In the genomic region with DNA sequence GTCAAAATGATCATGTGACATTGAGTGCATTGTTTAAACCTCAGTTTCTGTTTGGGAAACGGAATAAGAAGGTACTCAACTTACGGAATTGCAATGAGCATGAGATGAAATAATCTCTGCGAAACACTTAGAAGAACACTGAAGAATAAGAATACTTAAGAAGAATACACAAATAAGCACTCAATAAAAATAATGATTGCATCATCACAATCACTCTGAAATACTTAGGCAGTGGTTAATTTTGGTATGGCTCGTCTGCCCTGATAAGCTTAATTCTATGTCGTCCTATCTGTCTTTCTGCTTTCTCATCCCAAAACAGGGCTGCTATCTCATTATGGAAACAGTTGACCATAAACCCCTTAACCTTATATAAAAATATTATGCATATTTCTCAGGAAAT, we compare ENCODE assay signal across 3 cellular contexts.
TF ChIP-seq lines count a peak whose summit lies in the region.

No MANE protein-coding gene starts in this region.

TF ChIP-seq in IMR-90, 13 proteins besides CTCF, POLR2A, EP300 and RAD21:
- peak; percentile 61 for TF ChIP-seq CEBPB (IDR thresholded peaks at IDR 0.05; ENCODE audit: low read depth, low read length)
- no peak for TF ChIP-seq USF2 (IDR thresholded peaks at IDR 0.05; ENCODE audit: low read depth, low read length)
- no peak for TF ChIP-seq NFE2L2 (IDR thresholded peaks at IDR 0.05; ENCODE audit: low read depth, low read length)
- TF ChIP-seq RCOR1 (IDR thresholded peaks at IDR 0.05; ENCODE audit: insufficient replicate concordance, low read length): no peak
- no peak for TF ChIP-seq BHLHE40 (IDR thresholded peaks at IDR 0.05; ENCODE audit: low read depth, low read length)
- no peak for TF ChIP-seq MAFK (IDR thresholded peaks at IDR 0.05; ENCODE audit: low read depth, low read length)
- TF ChIP-seq SMC3 (IDR thresholded peaks at IDR 0.05; ENCODE audit: low read depth, low read length): no peak

TF ChIP-seq in K562, 482 proteins besides CTCF, POLR2A, EP300 and RAD21 (continued from another document):
- TF ChIP-seq TFE3 (CRISPR knock-in tag; IDR thresholded peaks at IDR 0.05): 0 out of 2 replicates have a peak, but pooled peaks have one; percentile 16
- no peak for TF ChIP-seq NRF1 (conservative IDR thresholded peaks at IDR 0.05 in 1 of 2, IDR thresholded peaks at IDR 0.05 in 1 of 2)
- no peak for TF ChIP-seq CEBPG (CRISPR knock-in tag; IDR thresholded peaks at IDR 0.05)
- peak; percentile 12 to 71; a peak in 1 of 4 replicates for TF ChIP-seq CEBPG (tag; conservative IDR thresholded peaks at IDR 0.05 in 1 of 2, IDR thresholded peaks at IDR 0.05 in 1 of 2)
- TF ChIP-seq, protein P1, sequence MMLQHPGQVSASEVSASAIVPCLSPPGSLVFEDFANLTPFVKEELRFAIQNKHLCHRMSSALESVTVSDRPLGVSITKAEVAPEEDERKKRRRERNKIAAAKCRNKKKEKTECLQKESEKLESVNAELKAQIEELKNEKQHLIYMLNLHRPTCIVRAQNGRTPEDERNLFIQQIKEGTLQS (IDR thresholded peaks at IDR 0.05): peak; percentile 40; the same call in 1 of the 2 replicates
- TF ChIP-seq, protein P1 (CRISPR knock-in tag; conservative IDR thresholded peaks at IDR 0.05): no peak
TF ChIP-seq in K562: peak in this region for 3.

TF ChIP-seq in neural cell, 6 proteins besides CTCF, POLR2A, EP300 and RAD21:
- TF ChIP-seq REST (IDR thresholded peaks at IDR 0.05; ENCODE audit: borderline replicate concordance) (no peak), POLR2AphosphoS5 (IDR thresholded peaks at IDR 0.05) (no peak), EZH2 (IDR thresholded peaks at IDR 0.05; ENCODE audit: borderline replicate concordance, insufficient read depth, low read length, poor library complexity, severe bottlenecking) (no peak), TAF1 (IDR thresholded peaks at IDR 0.05; ENCODE audit: low read depth) (no peak), SMC3 (conservative IDR thresholded peaks at IDR 0.05; ENCODE audit: poor library complexity) (no peak)
